Comparison of ENCODE assay signal across 26 cellular contexts in genomic region chr6:86380571-86381125, GRCh38.
"Had no signal": no experiment of that assay in that cellular context is flagged by ENCODE, and none has a peak within 500 bp of the region (broad histone marks: within the 10 kb centered on the region; RNA-seq: fewer than 3 reads in every experiment).

No MANE protein-coding gene starts in this region.

- H3K36me3 ChIP-seq: stomach, suprapubic skin, thoracic aorta, thyroid gland, tibial artery, tibial nerve, transverse colon, upper lobe of left lung, upper lobe of right lung, uterus, vagina had no signal

- H3K4me1 ChIP-seq: stomach, suprapubic skin, testis, thyroid gland, tibial artery, tibial nerve, transverse colon, upper lobe of left lung, upper lobe of right lung, uterus, vagina had no signal

- FAIRE-seq: urothelium cell line had no signal

- DNase-seq: stimulated activated CD4-positive, alpha-beta T cell treated with anti-CD3 and anti-CD28 coated beads, Interleukin-2, amount 100 ng/mL, for 48 hours; stimulated activated CD4-positive, alpha-beta T cell treated with anti-CD3 and anti-CD28 coated beads, Interleukin-4, amount 100 ng/mL, for 1 hour; stimulated activated CD4-positive, alpha-beta T cell treated with anti-CD3 and anti-CD28 coated beads, Interleukin-4, amount 100 ng/mL, for 24 hours; stimulated activated CD4-positive, alpha-beta T cell treated with anti-CD3 and anti-CD28 coated beads, Interleukin-4, amount 100 ng/mL, for 4 hours; stimulated activated CD8-positive, alpha-beta memory T cell treated with anti-CD3 and anti-CD28 coated beads, Interleukin-4, amount 100 ng/mL, for 48 hours; stimulated activated naive B cell treated with anti-CD40 and anti-IgM and Interleukin-4, amounts not matched to agents 10 μg/mL and 1 μg/mL and 100 μg/mL, for 72 hours; stimulated activated naive CD4-positive, alpha-beta T cell; stimulated activated naive CD4-positive, alpha-beta T cell treated with Interleukin-2 at 50 U/mL for 16 hours; stimulated activated naive CD8-positive, alpha-beta T cell treated with anti-CD3 and anti-CD28 coated beads, Interleukin-15, amount 100 ng/mL, for 72 hours; stimulated activated naive CD8-positive, alpha-beta T cell treated with anti-CD3 and anti-CD28 coated beads, Interleukin-15, Interleukin-2, amounts not matched to agents 100 U/mL and 50 U/mL, for 24 hours; stomach; substantia nigra; testis; thyroid gland; tibial artery; transverse colon; trophoblast cell; upper lobe of left lung; upper lobe of right lung; uterus had no signal

- H3K4me3 ChIP-seq: stomach, suprapubic skin, testis, thoracic aorta, thyroid gland, tibial artery, tibial nerve, transverse colon, upper lobe of left lung, upper lobe of right lung, uterus, vagina had no signal

- ATAC-seq: stimulated activated effector memory CD8-positive, alpha-beta T cell treated with anti-CD3 and anti-CD28 coated beads, Interleukin-12 subunit alpha, Interleukin-12 subunit beta, amount 100 ng/mL, for 72 hours; stimulated activated naive B cell treated with anti-CD40 and anti-IgM and Interleukin-4, amounts not matched to agents 10 μg/mL and 1 μg/mL and 100 μg/mL, for 72 hours; stimulated activated naive CD8-positive, alpha-beta T cell treated with anti-CD3 and anti-CD28 coated beads, Interleukin-15, amount 100 ng/mL, for 72 hours; stimulated activated naive CD8-positive, alpha-beta T cell treated with anti-CD3 and anti-CD28 coated beads, Interleukin-15, Interleukin-2, amounts not matched to agents 100 U/mL and 50 U/mL, for 24 hours; upper lobe of right lung had no signal

- H3K27ac ChIP-seq: stomach, suprapubic skin, testis, thoracic aorta, thyroid gland, tibial artery, tibial nerve, transverse colon, upper lobe of left lung, upper lobe of right lung, uterus, vagina had no signal

- H3K27me3 ChIP-seq: stomach, suprapubic skin, testis, thyroid gland, tibial artery, tibial nerve, transverse colon, upper lobe of left lung, upper lobe of right lung, uterus, vagina had no signal

- H3K9me3 ChIP-seq: testis, thoracic aorta, thyroid gland, tibial artery, upper lobe of left lung, upper lobe of right lung, uterus, vagina had no signal
